Comparison of ENCODE assay signal across 26 cellular contexts in the genomic region with DNA sequence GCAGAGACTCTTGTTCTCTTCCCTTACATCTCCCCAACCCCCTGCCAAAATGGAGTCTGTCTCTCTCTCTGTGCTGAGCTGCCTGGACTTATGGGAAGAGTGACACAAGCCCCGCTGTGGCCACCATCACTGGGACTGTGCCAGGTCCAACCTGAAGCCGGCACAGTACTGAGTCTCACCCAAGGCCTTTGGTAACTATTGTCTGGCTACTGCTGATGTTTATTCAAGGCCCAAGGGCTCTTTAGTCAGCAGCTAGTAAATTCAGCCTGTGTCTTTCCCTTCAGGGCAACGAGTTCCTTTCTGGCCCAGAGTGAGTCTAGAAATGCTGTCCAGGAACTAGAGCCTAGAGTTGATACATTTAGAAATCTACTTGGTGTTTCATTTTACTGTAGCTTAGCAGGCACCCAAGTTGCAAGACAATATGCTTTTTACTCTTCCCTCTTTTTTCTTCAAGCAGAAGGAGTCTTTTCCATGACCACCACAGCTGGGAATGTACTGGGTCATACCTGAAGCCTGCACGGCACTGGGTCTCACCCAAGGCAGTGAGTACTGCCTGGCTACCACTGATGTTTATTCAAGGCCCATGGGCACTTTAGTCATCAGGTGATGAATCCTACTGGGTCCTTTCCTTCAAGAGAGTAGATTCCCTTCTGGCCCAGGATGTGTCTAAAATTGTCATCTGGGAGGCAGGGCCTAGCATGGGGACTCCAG. TPM values are rescaled to one million over a fixed set of nuclear protein-coding genes. Genes with fewer than 3 reads are reported as not detected.
A peak's percentile ranks its signal among the peaks of the same experiment; 100 is the strongest.
DNase-seq lines count a peak whose midpoint lies in the region; ATAC-seq and TF ChIP-seq lines count a peak whose summit lies in the region.
"Had no signal": no experiment of that assay in that cellular context is flagged by ENCODE, and none has a peak within 500 bp of the region (broad histone marks: within the 10 kb centered on the region; RNA-seq: fewer than 3 reads in every experiment).

No MANE protein-coding gene starts in this region.

- TF ChIP-seq CTCF in PC-3 (conservative IDR thresholded peaks at IDR 0.05; ENCODE audit: low read depth, low read length) (no peak), mammary epithelial cell (conservative IDR thresholded peaks at IDR 0.05 in 1 of 2, IDR thresholded peaks at IDR 0.05 in 1 of 2; ENCODE audit: extremely low read depth in 1 of 2, insufficient read depth in 1 of 2, low read depth in 1 of 2, low read length in 2 of 2) (no peak), neural crest cell (conservative IDR thresholded peaks at IDR 0.05) (no peak), Calu3 (IDR thresholded peaks at IDR 0.05; ENCODE audit: unreplicated experiment) (no peak)

- H3K4me3 Mint-ChIP-seq in neural crest cell = no peak overlapping the region
- no peak overlapping the region for H3K4me3 Mint-ChIP-seq in Calu3 (ENCODE audit: low read depth, unreplicated experiment)
- H3K4me3 Mint-ChIP-seq: CD4-positive, alpha-beta memory T cell; central memory CD8-positive, alpha-beta T cell; mesothelial cell of epicardium; natural killer cell treated with Interleukin-12 subunit alpha and Interleukin-12 subunit beta and Interleukin-15 and Interleukin-18, amount 100 ng/mL, for 72 hours had no signal

- H3K27ac ChIP-seq in PC-3 (ENCODE audit: low read length) (peak overlapping the region; percentile 82), mammary epithelial cell (ENCODE audit: insufficient read depth, low read depth, low read length) (peak overlapping the region; percentile 4)
- H3K27ac ChIP-seq: adrenal gland, skin epidermis, transverse colon had no signal

- H2AFZ ChIP-seq in PC-3 (ENCODE audit: low read length) (peak overlapping the region; percentile 61), mammary epithelial cell (ENCODE audit: low read depth, low read length) (peak overlapping the region; percentile 17)

- no peaks in the 10 kb centered on the region for H3K36me3 Mint-ChIP-seq in neural crest cell (ENCODE audit: low read depth)
- no peaks in the 10 kb centered on the region for H3K36me3 Mint-ChIP-seq in Calu3 (ENCODE audit: insufficient read depth, unreplicated experiment)
- H3K36me3 Mint-ChIP-seq: CD4-positive, alpha-beta memory T cell; natural killer cell treated with Interleukin-12 subunit alpha and Interleukin-12 subunit beta and Interleukin-15 and Interleukin-18, amount 100 ng/mL, for 72 hours had no signal

- dilution Hi-C loops in mammary epithelial cell (cut with HindIII; ENCODE audit: low sequenced_read_pairs) = no loop called here

- no peaks in the 10 kb centered on the region for H4K20me1 ChIP-seq in PC-3 (ENCODE audit: low read length)
- no peaks in the 10 kb centered on the region for H4K20me1 ChIP-seq in mammary epithelial cell (ENCODE audit: insufficient read depth, low read length)

- POLR2A ChIA-PET in PC-3 (lab: Charles Lee; ENCODE audit: unreplicated experiment) = interaction anchor here (0.6 kb wide), 1 partner anchor 397 kb away, joined by 4 read pairs; no protein-coding TSS in a partner anchor

- H3K79me2 ChIP-seq in PC-3 (ENCODE audit: low read length) (no peaks in the 10 kb centered on the region), mammary epithelial cell (ENCODE audit: insufficient read depth, low read length) (no peaks in the 10 kb centered on the region)

- peak; percentile 87 for ATAC-seq in PC-3
- no peak for ATAC-seq in HG02885 (IDR thresholded peaks at IDR 0.05; ENCODE audit: poor library complexity, unreplicated experiment)
- ATAC-seq: esophagus mucosa; left lobe of liver; stimulated activated naive CD8-positive, alpha-beta T cell treated with anti-CD3 and anti-CD28 coated beads, Interleukin-15, Interleukin-2, amounts not matched to agents 100 U/mL and 50 U/mL, for 24 hours had no signal

- H3K9ac ChIP-seq in PC-3 (ENCODE audit: low read length) (peak overlapping the region; percentile 26; the same call in 1 of the 2 replicates), mammary epithelial cell (ENCODE audit: insufficient read depth, low read length) (no peak overlapping the region)

- H3K27me3 ChIP-seq in PC-3 (ENCODE audit: low read length) (no peaks in the 10 kb centered on the region), mammary epithelial cell (ENCODE audit: insufficient read depth, low read length) (no peaks in the 10 kb centered on the region)
- H3K27me3 ChIP-seq: adrenal gland, transverse colon had no signal

- H3K9me3 Mint-ChIP-seq in neural crest cell (peaks cover 3% of the 10 kb centered on the region), Calu3 (ENCODE audit: low read depth, unreplicated experiment) (peaks cover 5% of the 10 kb centered on the region)
- H3K9me3 Mint-ChIP-seq: central memory CD8-positive, alpha-beta T cell; natural killer cell treated with Interleukin-12 subunit alpha and Interleukin-12 subunit beta and Interleukin-15 and Interleukin-18, amount 100 ng/mL, for 72 hours had no signal

- H3K4me2 ChIP-seq in PC-3 (ENCODE audit: low read length) (peak overlapping the region; percentile 54), mammary epithelial cell (ENCODE audit: insufficient read depth, low read depth, low read length) (no peak overlapping the region)

- H3K4me3 ChIP-seq in PC-3 (ENCODE audit: low read length) (no peak overlapping the region), mammary epithelial cell (replicated peaks in 1 of 3; ENCODE audit: insufficient read depth in 1 of 3, low read depth in 2 of 3, low read length in 3 of 3) (no peak overlapping the region)
- H3K4me3 ChIP-seq: adrenal gland, skin epidermis, transverse colon had no signal

- in situ Hi-C loops in mammary epithelial cell (cut with MboI; ENCODE audit: low sequenced_read_pairs in 2 of 2) = no loop called here

- BruUV-seq in PC-3 (replicated peaks; lab: Mats Ljungman, UMichigan) (no TSS peak), mammary epithelial cell (replicated peaks; lab: Mats Ljungman, UMichigan) (no TSS peak), Calu3 (replicated peaks; lab: Mats Ljungman, UMichigan) (no TSS peak)

- H3K9me3 ChIP-seq in PC-3 (ENCODE audit: low read length) (no peaks in the 10 kb centered on the region), mammary epithelial cell (replicated peaks; ENCODE audit: insufficient read depth, low read length) (no peaks in the 10 kb centered on the region)
- H3K9me3 ChIP-seq: adrenal gland had no signal

- DNase-seq in ELR (ENCODE audit: low read depth) (peak; percentile 88), PC-3 (peak; percentile 83), mammary epithelial cell (peak; percentile 80), neural crest cell (ENCODE audit: low read depth, low spot score) (no peak), NCI-H345 treated with DMSO at 0.1 percent for 48 hours (lab: John Stamatoyannopoulos, UW; ENCODE audit: unreplicated experiment) (no peak), Calu3 (no peak), activated T-cell treated with anti-CD3 and anti-CD28 coated beads for 4 hours (no peak)
- DNase-seq: activated CD8-positive, alpha-beta memory T cell treated with anti-CD3 and anti-CD28 coated beads, Interleukin-2, amount 50 U/mL, for 4 hours; activated gamma-delta T cell; adrenal gland; CD4-positive, alpha-beta memory T cell; KG1; NCI-H2081; NCI-H446 treated with DMSO at 0.1 percent for 48 hours; NK-92 treated with Interleukin-12 subunit alpha and Interleukin-12 subunit beta, amount 100 ng/mL, for 24 hours; Right ventricle myocardium superior; stimulated activated CD4-positive, alpha-beta T cell treated with anti-CD3 and anti-CD28 coated beads, Interleukin-2, amount 100 ng/mL, for 48 hours; stimulated activated naive CD8-positive, alpha-beta T cell treated with anti-CD3 and anti-CD28 coated beads, Interleukin-15, Interleukin-2, amounts not matched to agents 100 U/mL and 50 U/mL, for 24 hours; transverse colon had no signal

- no peaks in the 10 kb centered on the region for H3K27me3 Mint-ChIP-seq in neural crest cell (ENCODE audit: low read depth)
- H3K27me3 Mint-ChIP-seq in Calu3 (ENCODE audit: unreplicated experiment) = no peaks in the 10 kb centered on the region
- H3K27me3 Mint-ChIP-seq: CD4-positive, alpha-beta memory T cell; central memory CD8-positive, alpha-beta T cell; natural killer cell treated with Interleukin-12 subunit alpha and Interleukin-12 subunit beta and Interleukin-15 and Interleukin-18, amount 100 ng/mL, for 72 hours had no signal

- intact Hi-C loops in PC-3 (cut with micrococcal nuclease) (no loop called here), mammary epithelial cell (cut with micrococcal nuclease) (no loop called here), Calu3 (cut with micrococcal nuclease; ENCODE audit: unreplicated experiment) (no loop called here)

- H3K4me1 Mint-ChIP-seq in neural crest cell (no peaks in the 10 kb centered on the region), Calu3 (ENCODE audit: low read depth, unreplicated experiment) (no peaks in the 10 kb centered on the region)
- H3K4me1 Mint-ChIP-seq: CD4-positive, alpha-beta memory T cell; central memory CD8-positive, alpha-beta T cell; mesothelial cell of epicardium had no signal

- H3K27ac Mint-ChIP-seq in neural crest cell (ENCODE audit: unreplicated experiment) (peak overlapping the region; percentile 31), Calu3 (ENCODE audit: unreplicated experiment) (no peak overlapping the region)
- H3K27ac Mint-ChIP-seq: CD4-positive, alpha-beta memory T cell; mesothelial cell of epicardium; natural killer cell treated with Interleukin-12 subunit alpha and Interleukin-12 subunit beta and Interleukin-15 and Interleukin-18, amount 100 ng/mL, for 72 hours had no signal

- H3K9me2 ChIP-seq in PC-3 (replicated peaks; ENCODE audit: low read length) = no peaks in the 10 kb centered on the region

- H3K36me3 ChIP-seq in PC-3 (ENCODE audit: low read depth, low read length) (no peaks in the 10 kb centered on the region), mammary epithelial cell (ENCODE audit: insufficient read depth, low read length) (no peaks in the 10 kb centered on the region)
- H3K36me3 ChIP-seq: adrenal gland, transverse colon had no signal

- H3K4me1 ChIP-seq in PC-3 (ENCODE audit: insufficient read depth, low read length) = peaks cover 19% of the 10 kb centered on the region
- H3K4me1 ChIP-seq in mammary epithelial cell (ENCODE audit: insufficient read depth, low read length) = peaks cover 17% of the 10 kb centered on the region
- H3K4me1 ChIP-seq: adrenal gland, transverse colon had no signal

- CTCF ChIA-PET in PC-3 (lab: Charles Lee) (interaction anchor here (0.6 kb wide), 1 partner anchor 605 kb away, joined by 6 read pairs; no protein-coding TSS in a partner anchor), mammary epithelial cell (lab: Charles Lee; ENCODE audit: low non-redundant PET) (no interaction called here), Calu3 (lab: Charles Lee) (interaction anchor here (0.6 kb wide), 1 partner anchor 9 kb away, joined by 4 read pairs; no protein-coding TSS in a partner anchor)

- H3F3A ChIP-seq in PC-3 (ENCODE audit: low read length, unreplicated experiment) = no peaks in the 10 kb centered on the region

- 28% methylated on average over 4 of the region's 4 CpGs for WGBS in mammary epithelial cell (ENCODE audit: low coverage, missing lambda C conversion rate)

RNA-seq across cellular contexts. Expression of gene EFCAB5, which starts 17.7 kb away (rescaled TPM):
- 0.07 TPM in 1 of 2 replicates, not detected in the other for total RNA-seq in PC-3 (2014; rRNA removed)
- under 1 TPM in 1 of 2 donors, not detected in 1; 0.33 TPM for total RNA-seq in mammary epithelial cell
- 0.17 TPM for polyA plus RNA-seq in mammary epithelial cell
- polyA minus RNA-seq in mammary epithelial cell = not detected
- total RNA-seq in neural crest cell = 0.30 and 0.86 TPM in 2 replicates
- 0.17 and 0.50 TPM in 2 replicates for total RNA-seq in Calu3 (2022)
- total RNA-seq: esophagus mucosa, left lobe of liver, Right ventricle myocardium superior had no signal

RNA-seq across cellular contexts. Expression of gene SSH2, which starts 29.1 kb away (rescaled TPM):
- 8.5 and 11.8 TPM in 2 replicates for total RNA-seq in PC-3 (2014; rRNA removed)
- total RNA-seq in mammary epithelial cell = 10 to 100 TPM; 14.7 to 30.1 TPM
- 14.3 TPM for polyA plus RNA-seq in mammary epithelial cell
- polyA minus RNA-seq in mammary epithelial cell = 47.9 TPM
- 29.2 and 32.9 TPM in 2 replicates for total RNA-seq in neural crest cell
- total RNA-seq in Calu3 (2022) = 21.9 and 22.9 TPM in 2 replicates

Comparison
In these comparisons a context has a peak if more than half of its experiments do, and no peak if none do; other contexts are left out.
1. DNase-seq: peak in ELR (single experiment), PC-3 (single experiment) and mammary epithelial cell (single experiment); none in neural crest cell (single experiment), NCI-H345 treated with DMSO at 0.1 percent for 48 hours (single experiment), Calu3 (single experiment) and activated T-cell treated with anti-CD3 and anti-CD28 coated beads for 4 hours (single experiment).